ENCODE assay signal across 1 cellular context in the genomic region with DNA sequence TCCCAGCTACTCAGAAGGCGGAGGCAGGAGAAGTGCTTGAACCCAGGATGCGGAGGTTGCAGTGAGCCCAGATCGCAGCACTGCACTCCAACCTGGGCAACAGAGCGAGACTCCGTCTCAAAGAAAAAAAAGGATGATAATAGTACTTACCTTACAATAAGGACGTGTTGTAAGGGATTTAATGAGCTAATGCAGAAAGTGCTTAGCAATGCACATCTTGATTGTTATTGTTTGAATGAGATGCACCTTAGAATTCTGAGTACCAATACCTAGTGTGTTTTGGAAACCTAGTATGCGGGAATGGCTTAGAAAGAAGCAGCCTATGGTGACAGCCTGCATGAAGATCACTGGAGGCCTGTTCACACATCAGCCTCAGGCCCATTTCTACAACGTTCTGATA.
A peak's percentile ranks its signal among the peaks of the same experiment; 100 is the strongest.
TF ChIP-seq lines count a peak whose summit lies in the region.

No MANE protein-coding gene starts in this region.

TF ChIP-seq in HepG2, 621 proteins besides CTCF, POLR2A, EP300 and RAD21:
- TF ChIP-seq MAFK (conservative IDR thresholded peaks at IDR 0.05 in 1 of 2, IDR thresholded peaks at IDR 0.05 in 1 of 2; ENCODE audit: low read length in 2 of 2) (peak; percentile 22 to 56; a peak in 2 of 4 replicates), TCF12 (IDR thresholded peaks at IDR 0.05) (no peak), TCF12 (CRISPR knock-in tag; IDR thresholded peaks at IDR 0.05) (no peak), ZNF530 (CRISPR knock-in tag; IDR thresholded peaks at IDR 0.05; ENCODE audit: low read depth) (no peak), RNF2 (conservative IDR thresholded peaks at IDR 0.05; ENCODE audit: low read depth) (no peak)
- TF ChIP-seq, protein P1, sequence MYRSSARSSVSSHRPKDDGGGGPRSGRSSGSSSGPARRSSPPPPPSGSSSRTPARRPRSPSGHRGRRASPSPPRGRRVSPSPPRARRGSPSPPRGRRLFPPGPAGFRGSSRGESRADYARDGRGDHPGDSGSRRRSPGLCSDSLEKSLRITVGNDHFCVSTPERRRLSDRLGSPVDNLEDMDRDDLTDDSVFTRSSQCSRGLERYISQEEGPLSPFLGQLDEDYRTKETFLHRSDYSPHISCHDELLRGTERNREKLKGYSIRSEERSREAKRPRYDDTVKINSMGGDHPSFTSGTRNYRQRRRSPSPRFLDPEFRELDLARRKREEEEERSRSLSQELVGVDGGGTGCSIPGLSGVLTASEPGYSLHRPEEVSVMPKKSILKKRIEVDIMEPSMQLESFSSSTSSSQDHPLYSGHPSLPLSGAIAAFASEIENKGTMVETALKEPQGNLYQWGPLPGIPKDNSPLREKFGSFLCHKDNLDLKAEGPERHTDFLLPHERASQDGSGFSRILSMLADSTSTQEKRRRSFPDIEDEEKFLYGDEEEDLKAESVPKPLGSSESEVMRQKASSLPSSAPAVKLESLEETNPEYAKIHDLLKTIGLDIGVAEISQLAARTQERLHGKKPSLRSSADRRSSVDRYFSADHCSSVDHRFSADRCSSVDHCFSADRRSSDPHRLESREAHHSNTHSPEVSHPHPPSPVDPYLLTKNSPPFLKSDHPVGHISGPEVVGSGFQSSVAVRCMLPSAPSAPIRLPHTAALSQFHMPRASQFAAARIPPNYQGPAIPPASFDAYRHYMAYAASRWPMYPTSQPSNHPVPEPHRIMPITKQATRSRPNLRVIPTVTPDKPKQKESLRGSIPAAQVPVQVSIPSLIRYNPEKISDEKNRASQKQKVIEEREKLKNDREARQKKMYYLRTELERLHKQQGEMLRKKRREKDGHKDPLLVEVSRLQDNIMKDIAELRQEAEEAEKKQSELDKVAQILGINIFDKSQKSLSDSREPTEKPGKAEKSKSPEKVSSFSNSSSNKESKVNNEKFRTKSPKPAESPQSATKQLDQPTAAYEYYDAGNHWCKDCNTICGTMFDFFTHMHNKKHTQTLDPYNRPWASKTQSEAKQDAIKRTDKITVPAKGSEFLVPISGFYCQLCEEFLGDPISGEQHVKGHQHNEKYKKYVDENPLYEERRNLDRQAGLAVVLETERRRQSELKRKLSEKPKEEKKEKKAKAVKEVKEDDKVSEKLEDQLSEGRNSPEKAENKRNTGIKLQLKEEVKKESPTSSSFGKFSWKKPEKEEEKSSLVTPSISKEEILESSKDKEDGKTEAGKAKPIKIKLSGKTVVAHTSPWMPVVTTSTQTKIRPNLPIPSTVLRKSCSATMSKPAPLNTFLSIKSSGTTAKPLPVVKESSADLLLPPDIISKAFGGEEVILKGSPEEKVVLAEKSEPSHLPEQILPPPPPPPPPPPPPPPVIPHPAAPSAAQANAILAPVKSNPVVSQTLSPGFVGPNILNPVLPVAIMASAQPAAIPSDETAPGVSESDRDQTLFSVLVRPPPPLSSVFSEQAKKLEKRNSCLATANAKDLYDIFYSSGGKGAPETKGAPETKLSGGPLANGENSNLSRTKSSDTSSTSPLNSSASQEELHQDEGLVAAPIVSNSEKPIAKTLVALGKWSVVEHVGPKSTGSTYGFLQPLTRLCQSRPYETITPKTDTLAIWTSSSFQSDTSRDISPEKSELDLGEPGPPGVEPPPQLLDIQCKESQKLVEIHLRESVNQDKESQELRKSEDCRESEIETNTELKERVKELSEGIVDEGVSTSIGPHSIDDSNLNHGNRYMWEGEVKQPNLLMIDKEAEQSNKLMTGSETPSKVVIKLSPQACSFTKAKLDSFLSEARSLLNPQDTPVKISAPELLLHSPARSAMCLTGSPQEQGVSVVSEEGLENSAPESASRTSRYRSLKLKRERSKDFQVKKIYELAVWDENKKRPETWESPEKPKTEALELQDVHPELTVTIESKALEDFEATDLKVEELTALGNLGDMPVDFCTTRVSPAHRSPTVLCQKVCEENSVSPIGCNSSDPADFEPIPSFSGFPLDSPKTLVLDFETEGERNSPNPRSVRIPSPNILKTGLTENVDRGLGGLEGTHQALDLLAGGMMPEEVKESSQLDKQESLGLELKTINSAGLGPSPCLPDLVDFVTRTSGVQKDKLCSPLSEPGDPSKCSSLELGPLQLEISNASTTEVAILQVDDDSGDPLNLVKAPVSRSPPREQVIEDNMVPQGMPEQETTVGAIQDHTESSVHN (CRISPR knock-in tag; IDR thresholded peaks at IDR 0.05) = no peak
- TF ChIP-seq, protein P2, sequence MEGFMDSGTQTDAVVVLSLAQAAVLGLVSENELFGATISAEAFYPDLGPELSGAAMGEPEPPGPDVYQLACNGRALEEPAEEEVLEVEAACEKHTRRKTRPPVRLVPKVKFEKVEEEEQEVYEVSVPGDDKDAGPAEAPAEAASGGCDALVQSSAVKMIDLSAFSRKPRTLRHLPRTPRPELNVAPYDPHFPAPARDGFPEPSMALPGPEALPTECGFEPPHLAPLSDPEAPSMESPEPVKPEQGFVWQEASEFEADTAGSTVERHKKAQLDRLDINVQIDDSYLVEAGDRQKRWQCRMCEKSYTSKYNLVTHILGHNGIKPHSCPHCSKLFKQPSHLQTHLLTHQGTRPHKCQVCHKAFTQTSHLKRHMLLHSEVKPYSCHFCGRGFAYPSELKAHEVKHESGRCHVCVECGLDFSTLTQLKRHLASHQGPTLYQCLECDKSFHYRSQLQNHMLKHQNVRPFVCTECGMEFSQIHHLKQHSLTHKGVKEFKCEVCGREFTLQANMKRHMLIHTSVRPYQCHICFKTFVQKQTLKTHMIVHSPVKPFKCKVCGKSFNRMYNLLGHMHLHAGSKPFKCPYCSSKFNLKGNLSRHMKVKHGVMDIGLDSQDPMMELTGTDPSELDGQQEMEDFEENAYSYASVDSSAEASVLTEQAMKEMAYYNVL (CRISPR knock-in tag; IDR thresholded peaks at IDR 0.05; ENCODE audit: borderline replicate concordance) = no peak
- TF ChIP-seq, protein P3, sequence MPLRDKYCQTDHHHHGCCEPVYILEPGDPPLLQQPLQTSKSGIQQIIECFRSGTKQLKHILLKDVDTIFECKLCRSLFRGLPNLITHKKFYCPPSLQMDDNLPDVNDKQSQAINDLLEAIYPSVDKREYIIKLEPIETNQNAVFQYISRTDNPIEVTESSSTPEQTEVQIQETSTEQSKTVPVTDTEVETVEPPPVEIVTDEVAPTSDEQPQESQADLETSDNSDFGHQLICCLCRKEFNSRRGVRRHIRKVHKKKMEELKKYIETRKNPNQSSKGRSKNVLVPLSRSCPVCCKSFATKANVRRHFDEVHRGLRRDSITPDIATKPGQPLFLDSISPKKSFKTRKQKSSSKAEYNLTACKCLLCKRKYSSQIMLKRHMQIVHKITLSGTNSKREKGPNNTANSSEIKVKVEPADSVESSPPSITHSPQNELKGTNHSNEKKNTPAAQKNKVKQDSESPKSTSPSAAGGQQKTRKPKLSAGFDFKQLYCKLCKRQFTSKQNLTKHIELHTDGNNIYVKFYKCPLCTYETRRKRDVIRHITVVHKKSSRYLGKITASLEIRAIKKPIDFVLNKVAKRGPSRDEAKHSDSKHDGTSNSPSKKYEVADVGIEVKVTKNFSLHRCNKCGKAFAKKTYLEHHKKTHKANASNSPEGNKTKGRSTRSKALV (CRISPR knock-in tag; IDR thresholded peaks at IDR 0.05) = no peak
TF ChIP-seq in HepG2: peak in this region for 1.
